10 cellular contexts compared by ENCODE assay signal in genomic region chr15:59399465-59400102, GRCh38.
A peak's percentile ranks its signal among the peaks of the same experiment; 100 is the strongest.
DNase-seq lines count a peak whose midpoint lies in the region; ATAC-seq and TF ChIP-seq lines count a peak whose summit lies in the region.
"Had no signal": no experiment of that assay in that cellular context is flagged by ENCODE, and none has a peak within 500 bp of the region (broad histone marks: within the 10 kb centered on the region; RNA-seq: fewer than 3 reads in every experiment).

No MANE protein-coding gene starts in this region.

- H3K79me2 ChIP-seq in DOHH2 (ENCODE audit: control insufficient read depth, low read length) = no peaks in the 10 kb centered on the region

- in situ Hi-C loops in brain microvascular endothelial cell (cut with HindIII; ENCODE audit: low pct_ligation_motif_present, low sequenced_read_pairs) = no loop called here

- no peaks in the 10 kb centered on the region for H3K9me3 ChIP-seq in DOHH2 (ENCODE audit: control insufficient read depth, insufficient read depth, low read length)

- no peaks in the 10 kb centered on the region for H4K20me1 ChIP-seq in DOHH2 (ENCODE audit: control insufficient read depth, insufficient read depth, low read depth, low read length)

- TF ChIP-seq POLR2A in erythroblast (IDR thresholded peaks at IDR 0.05; ENCODE audit: low read length) = no peak

- H3K4me2 ChIP-seq in DOHH2 (ENCODE audit: low read length) = peak overlapping the region; percentile 93

- DNase-seq in SKM-1 (lab: John Stamatoyannopoulos, UW; ENCODE audit: unreplicated experiment) (peak; percentile 88), foreskin fibroblast (no peak), erythroblast (lab: John Stamatoyannopoulos, UW) (no peak), brain microvascular endothelial cell (no peak), DMS114 treated with DMSO at 0.1 percent for 48 hours (lab: John Stamatoyannopoulos, UW; ENCODE audit: unreplicated experiment) (no peak)
- DNase-seq: activated CD4-positive, CD25-positive, alpha-beta regulatory T cell treated with anti-CD3 and anti-CD28 coated beads, Interleukin-2, amount 50 U/mL, for 72 hours had no signal

- peak overlapping the region; percentile 80 for H3K4me3 ChIP-seq in DOHH2 (ENCODE audit: low read length)
- H3K4me3 ChIP-seq in foreskin fibroblast (ENCODE audit: low read depth in 1 of 2, low read length in 2 of 2) = no peak overlapping the region
- H3K4me3 ChIP-seq in brain microvascular endothelial cell (ENCODE audit: low read depth, low read length) = no peak overlapping the region
- H3K4me3 ChIP-seq: cardiac muscle cell had no signal

- peaks cover 32% of the 10 kb centered on the region for H3F3A ChIP-seq in DOHH2 (ENCODE audit: control insufficient read depth, insufficient read depth)

- ATAC-seq in GM19395 (IDR thresholded peaks at IDR 0.05; ENCODE audit: unreplicated experiment) (peak; percentile 90), HG03095 (IDR thresholded peaks at IDR 0.05; ENCODE audit: unreplicated experiment) (peak; percentile 78)

- H3K27me3 ChIP-seq in DOHH2 (ENCODE audit: control insufficient read depth, low read length) (no peaks in the 10 kb centered on the region), brain microvascular endothelial cell (replicated peaks) (no peaks in the 10 kb centered on the region)
- H3K27me3 ChIP-seq: cardiac muscle cell had no signal

- no peaks in the 10 kb centered on the region for H3K9me2 ChIP-seq in DOHH2 (replicated peaks; ENCODE audit: control insufficient read depth, low read length)

- H3K36me3 ChIP-seq in DOHH2 (ENCODE audit: control insufficient read depth, low read length) = no peaks in the 10 kb centered on the region
- no peaks in the 10 kb centered on the region for H3K36me3 ChIP-seq in brain microvascular endothelial cell (replicated peaks)
- H3K36me3 ChIP-seq: cardiac muscle cell had no signal

- H3K27ac ChIP-seq in DOHH2 (ENCODE audit: low read depth, low read length) = peak overlapping the region; percentile 92
- H3K27ac ChIP-seq in brain microvascular endothelial cell = no peak overlapping the region
- H3K27ac ChIP-seq: cardiac muscle cell had no signal

- TF ChIP-seq CTCF in DOHH2 (IDR thresholded peaks at IDR 0.05; ENCODE audit: low read depth, low read length, poor library complexity, severe bottlenecking) (no peak), foreskin fibroblast (IDR thresholded peaks at IDR 0.05; ENCODE audit: low read depth, low read length) (no peak), brain microvascular endothelial cell (IDR thresholded peaks at IDR 0.05; ENCODE audit: low read depth, low read length, missing control alignments) (no peak)

- peaks cover 96% of the 10 kb centered on the region for H3K4me1 ChIP-seq in DOHH2 (ENCODE audit: control insufficient read depth, low read length)
